In genomic region chr2:239152239-239152915, GRCh38 we compare ENCODE assay signal across 10 cellular contexts.
DNase-seq lines count a peak whose midpoint lies in the region; ATAC-seq and TF ChIP-seq lines count a peak whose summit lies in the region.
"Had no signal": no experiment of that assay in that cellular context is flagged by ENCODE, and none has a peak within 500 bp of the region (broad histone marks: within the 10 kb centered on the region; RNA-seq: fewer than 3 reads in every experiment).

No MANE protein-coding gene starts in this region.

- DNase-seq in RWPE2 (ENCODE audit: low spot score) = peak; percentile 47
- DNase-seq in dorsolateral prefrontal cortex = peak in 8 of 10 donors; percentile 10 to 50 (median 33)
- DNase-seq in left lobe of liver (ENCODE audit: low spot score) = peak; percentile 43
- DNase-seq in anterior cingulate cortex (lab: John Stamatoyannopoulos, UW) = no peak
- DNase-seq in progenitor cell of endocrine pancreas (ENCODE audit: low spot score, unreplicated experiment) = no peak
- no peak for DNase-seq in activated gamma-delta T cell treated with Interleukin-2 at 50 U/mL for 16 hours
- DNase-seq in HEK293T (ENCODE audit: extremely low spot score) = no peak
- DNase-seq: NCI-H2029 had no signal

- H3K36me3 Mint-ChIP-seq in progenitor cell of endocrine pancreas (ENCODE audit: insufficient read depth) = peaks cover 8% of the 10 kb centered on the region

- no peak overlapping the region for H3K27ac ChIP-seq in RWPE2 (ENCODE audit: poor library complexity, severe bottlenecking)
- peak overlapping the region in 58 of 59 donors; percentile 13 to 98 (median 82) for H3K27ac ChIP-seq in dorsolateral prefrontal cortex
- peak overlapping the region; percentile 46 for H3K27ac ChIP-seq in stomach smooth muscle (ENCODE audit: low read length)
- H3K27ac ChIP-seq: BLaER1 had no signal

- H3K4me1 ChIP-seq in RWPE2 (ENCODE audit: insufficient read depth, poor library complexity, severe bottlenecking) (no peaks in the 10 kb centered on the region), stomach smooth muscle (ENCODE audit: control insufficient read depth, insufficient read depth, low read length) (peaks cover 15% of the 10 kb centered on the region)

- intact Hi-C loops in dorsolateral prefrontal cortex (cut with DNase I) = no loop called here

- POLR2A ChIA-PET in HEK293T (lab: Yijun Ruan, JAX) = no interaction called here

- H3K27me3 ChIP-seq in RWPE2 (ENCODE audit: insufficient read depth, poor library complexity, severe bottlenecking) (no peaks in the 10 kb centered on the region), dorsolateral prefrontal cortex (no peaks in the 10 kb centered on the region), stomach smooth muscle (ENCODE audit: control insufficient read depth in 1 of 2, insufficient read depth in 2 of 2, low read length in 2 of 2) (no peaks in the 10 kb centered on the region)
- H3K27me3 ChIP-seq: BLaER1 had no signal

- H3K4me3 Mint-ChIP-seq in progenitor cell of endocrine pancreas (ENCODE audit: low read depth) = no peak overlapping the region

- CTCF ChIA-PET in HEK293T (lab: Yijun Ruan, JAX) = no interaction called here

- no peaks in the 10 kb centered on the region for H3K4me1 Mint-ChIP-seq in progenitor cell of endocrine pancreas (ENCODE audit: low read depth)

- no peak overlapping the region for H3K9ac ChIP-seq in stomach smooth muscle (ENCODE audit: low read length in 2 of 2)
- H3K9ac ChIP-seq: BLaER1 had no signal

- no peak overlapping the region for H3K27ac Mint-ChIP-seq in progenitor cell of endocrine pancreas

- no peaks in the 10 kb centered on the region for H3K9me3 Mint-ChIP-seq in progenitor cell of endocrine pancreas (ENCODE audit: low read depth)

- H3K4me3 ChIP-seq in RWPE2 (ENCODE audit: severe bottlenecking) (no peak overlapping the region), dorsolateral prefrontal cortex (no peak overlapping the region), stomach smooth muscle (ENCODE audit: low read length in 2 of 2) (no peak overlapping the region)
- H3K4me3 ChIP-seq: BLaER1 had no signal

- no peaks in the 10 kb centered on the region for H3K27me3 Mint-ChIP-seq in progenitor cell of endocrine pancreas

- H3K36me3 ChIP-seq in RWPE2 (ENCODE audit: low read depth) (no peaks in the 10 kb centered on the region), stomach smooth muscle (ENCODE audit: control insufficient read depth in 2 of 2, insufficient read depth in 2 of 2, low read length in 2 of 2) (peaks cover 61 to 64% of the 10 kb centered on the region in 2 donors)

- TF ChIP-seq CTCF in RWPE2 (IDR thresholded peaks at IDR 0.05; ENCODE audit: poor library complexity, severe bottlenecking) (no peak), dorsolateral prefrontal cortex (IDR thresholded peaks at IDR 0.05 in 54 of 56, conservative IDR thresholded peaks at IDR 0.05 in 2 of 56; ENCODE audit: low read depth in 1 of 56, partially characterized antibody in 56 of 56) (no peak), progenitor cell of endocrine pancreas (IDR thresholded peaks at IDR 0.05; ENCODE audit: unreplicated experiment) (no peak)

- H3K9me3 ChIP-seq in RWPE2 (ENCODE audit: severe bottlenecking) (no peaks in the 10 kb centered on the region), stomach smooth muscle (ENCODE audit: control insufficient read depth in 2 of 2, low read length in 2 of 2) (no peaks in the 10 kb centered on the region)
- H3K9me3 ChIP-seq: BLaER1 had no signal

- ATAC-seq in RWPE2 (ENCODE audit: low read depth) (no peak), left lobe of liver (no peak)

TF ChIP-seq in HEK293T, 16 proteins besides CTCF, POLR2A, EP300 and RAD21:
- TF ChIP-seq ARNT (IDR thresholded peaks at IDR 0.05) = no peak
- TF ChIP-seq BHLHE40 (IDR thresholded peaks at IDR 0.05; ENCODE audit: borderline replicate concordance) = no peak
- no peak for TF ChIP-seq FOXK2 (IDR thresholded peaks at IDR 0.05)

Comparison
In these comparisons a context has a peak if more than half of its experiments do, and no peak if none do; other contexts are left out.
1. DNase-seq: peak in RWPE2 (single experiment), dorsolateral prefrontal cortex (8 of 10) and left lobe of liver (single experiment); none in anterior cingulate cortex (0 of 58), progenitor cell of endocrine pancreas (single experiment), activated gamma-delta T cell treated with Interleukin-2 at 50 U/mL for 16 hours (single experiment) and HEK293T (single experiment).